8 cellular contexts compared by ENCODE assay signal in genomic region chr1:235329139-235329808, GRCh38. TPM values are rescaled to one million over a fixed set of nuclear protein-coding genes. Genes with fewer than 3 reads are reported as not detected.
DNase-seq lines count a peak whose midpoint lies in the region; ATAC-seq and TF ChIP-seq lines count a peak whose summit lies in the region.

No MANE protein-coding gene starts in this region.

- 1% methylated on average over 20 of the region's 20 CpGs for WGBS in testis, 2 donors

- intact Hi-C loops in CD8-positive, alpha-beta T cell (cut with DNase I, micrococcal nuclease): loop anchor here (1.0 to 10.0 kb wide), 10 partner anchors 37 to 1273 kb away; partner anchors contain the start of genes LYST (in 2 of the 2), COA6 (in 1 of the 2), ERO1B (in 1 of the 2) and HEATR1 (in 1 of the 2)
- intact Hi-C loops in testis (cut with DNase I; ENCODE audit: low total_unique reads): loop anchor here (10.0 kb wide), 1 partner anchor 224 kb away; no protein-coding TSS in a partner anchor

- H3K36me3 ChIP-seq in CD8-positive, alpha-beta T cell (ENCODE audit: insufficient read depth, low read length): no peaks in the 10 kb centered on the region
- peaks cover 55% of the 10 kb centered on the region for H3K36me3 ChIP-seq in WERI-Rb-1
- H3K36me3 ChIP-seq in muscle layer of duodenum (ENCODE audit: control insufficient read depth in 1 of 2, insufficient read depth in 2 of 2, low read length in 2 of 2): peaks cover 0 to 9% of the 10 kb centered on the region in 2 donors
- no peaks in the 10 kb centered on the region for H3K36me3 ChIP-seq in testis (ENCODE audit: low read depth, missing control alignments)

- TF ChIP-seq CTCF in CD8-positive, alpha-beta T cell (IDR thresholded peaks at IDR 0.05): peak; percentile 34
- TF ChIP-seq CTCF in HL-60 (IDR thresholded peaks at IDR 0.05; ENCODE audit: insufficient read depth, low read length) (no peak), WERI-Rb-1 (IDR thresholded peaks at IDR 0.05; ENCODE audit: low read depth, low read length) (peak; percentile 46), testis (IDR thresholded peaks at IDR 0.05) (no peak)

- ATAC-seq in CD8-positive, alpha-beta T cell: peak; percentile 11
- peak; percentile 27 for ATAC-seq in GM19395 (IDR thresholded peaks at IDR 0.05; ENCODE audit: unreplicated experiment)

- DNase-seq in CD8-positive, alpha-beta T cell: peak; percentile 17 to 67 (median 53)
- no peak for DNase-seq in HL-60 (ENCODE audit: low read depth in 1 of 2, low spot score in 1 of 2)
- DNase-seq in WERI-Rb-1: peak; percentile 67
- DNase-seq in ecto neural progenitor cell (ENCODE audit: low spot score): peak; percentile 72
- peak; percentile 40 for DNase-seq in testis
- DNase-seq in SKM-1 (lab: John Stamatoyannopoulos, UW; ENCODE audit: unreplicated experiment): no peak

- peaks cover 55% of the 10 kb centered on the region for H3K4me1 ChIP-seq in CD8-positive, alpha-beta T cell (ENCODE audit: insufficient read depth, low read length)
- H3K4me1 ChIP-seq in muscle layer of duodenum (ENCODE audit: control insufficient read depth in 1 of 2, insufficient read depth in 2 of 2, low read length in 2 of 2) (peaks cover 18 to 51% of the 10 kb centered on the region in 2 donors), testis (peaks cover 15% of the 10 kb centered on the region)

- H3K27ac Mint-ChIP-seq in CD8-positive, alpha-beta T cell: no peak overlapping the region

- H3K9me3 ChIP-seq in CD8-positive, alpha-beta T cell (ENCODE audit: low read length): no peaks in the 10 kb centered on the region
- H3K9me3 ChIP-seq in WERI-Rb-1 (ENCODE audit: severe bottlenecking): no peaks in the 10 kb centered on the region
- no peaks in the 10 kb centered on the region for H3K9me3 ChIP-seq in muscle layer of duodenum (ENCODE audit: control insufficient read depth in 1 of 2, low read length in 2 of 2)
- H3K9me3 ChIP-seq in testis: no peaks in the 10 kb centered on the region

- TF ChIP-seq POLR2A in testis (IDR thresholded peaks at IDR 0.05): no peak

- peak overlapping the region; percentile 83 for H3K4me3 ChIP-seq in CD8-positive, alpha-beta T cell (ENCODE audit: low read depth, low read length)
- H3K4me3 ChIP-seq in HL-60 (replicated peaks; ENCODE audit: insufficient read depth, low read length) (peak overlapping the region; percentile 62), WERI-Rb-1 (ENCODE audit: low read depth, low read length) (peak overlapping the region; percentile 64), muscle layer of duodenum (ENCODE audit: low read depth in 1 of 2, low read length in 2 of 2) (peak overlapping the region; percentile 70 to 99), testis (peak overlapping the region; percentile 96 to 100)

- H3K4me1 Mint-ChIP-seq in CD8-positive, alpha-beta T cell (ENCODE audit: low read depth): peaks cover 56% of the 10 kb centered on the region

- CTCF ChIA-PET in CD8-positive, alpha-beta T cell (lab: Charles Lee): interaction anchor here (1.1 to 2.9 kb wide), 5 partner anchors 11 to 88 kb away, joined by 3 to 10 read pairs (median 6); no protein-coding TSS in a partner anchor

- no peaks in the 10 kb centered on the region for H3K9me3 Mint-ChIP-seq in CD8-positive, alpha-beta T cell

- POLR2A ChIA-PET in CD8-positive, alpha-beta T cell (lab: Charles Lee): interaction anchor here (0.9 to 1.6 kb wide), 3 partner anchors 15 to 201 kb away, joined by 3 to 6 read pairs (median 3); partner anchors contain the start of genes RBM34 and TOMM20

- no peaks in the 10 kb centered on the region for H3K27me3 Mint-ChIP-seq in CD8-positive, alpha-beta T cell (ENCODE audit: low read depth)

- H3K4me3 Mint-ChIP-seq in CD8-positive, alpha-beta T cell: no peak overlapping the region

- H3K27me3 ChIP-seq in CD8-positive, alpha-beta T cell (ENCODE audit: insufficient read depth, low read length): no peaks in the 10 kb centered on the region
- H3K27me3 ChIP-seq in HL-60 (ENCODE audit: insufficient read depth, poor library complexity, severe bottlenecking) (no peaks in the 10 kb centered on the region), WERI-Rb-1 (ENCODE audit: insufficient read depth, low read depth, severe bottlenecking) (no peaks in the 10 kb centered on the region), muscle layer of duodenum (ENCODE audit: low read depth, low read length) (no peaks in the 10 kb centered on the region), testis (no peaks in the 10 kb centered on the region)

- peak overlapping the region; percentile 91 for H3K27ac ChIP-seq in CD8-positive, alpha-beta T cell (ENCODE audit: low read depth, low read length)
- peak overlapping the region; percentile 81 for H3K27ac ChIP-seq in HL-60 (replicated peaks)
- peak overlapping the region; percentile 98 for H3K27ac ChIP-seq in WERI-Rb-1
- peak overlapping the region; percentile 96 for H3K27ac ChIP-seq in muscle layer of duodenum (ENCODE audit: low read length)
- H3K27ac ChIP-seq in testis: peak overlapping the region; percentile 87 to 99

- peaks cover 29% of the 10 kb centered on the region for H3K36me3 Mint-ChIP-seq in CD8-positive, alpha-beta T cell

RNA-seq across cellular contexts. Expression of gene GGPS1, which starts 0.9 kb away (rescaled TPM):
- 10 to 100 TPM; 18.2 to 21.3 TPM for total RNA-seq in CD8-positive, alpha-beta T cell
- total RNA-seq in testis: 10 to 100 TPM; 29.4 to 37.4 TPM
- polyA plus RNA-seq in testis (ENCODE audit: insufficient read depth, low read depth, low replicate concordance): 73.0 TPM

RNA-seq across cellular contexts. Expression of gene ARID4B, which starts 1.3 kb away (rescaled TPM):
- total RNA-seq in CD8-positive, alpha-beta T cell: 100 to 1,000 TPM; 153 to 156 TPM
- 10 to 100 TPM; 60.0 to 72.4 TPM for total RNA-seq in testis
- 11.6 TPM for polyA plus RNA-seq in testis (ENCODE audit: insufficient read depth, low read depth, low replicate concordance)

RNA-seq across cellular contexts. Expression of gene TBCE, which starts 38.0 kb away (rescaled TPM):
- total RNA-seq in CD8-positive, alpha-beta T cell: 1 to 10 TPM; 6.0 to 7.1 TPM
- total RNA-seq in testis: 10 to 100 TPM; 20.1 to 22.4 TPM
- 29.8 TPM for polyA plus RNA-seq in testis (ENCODE audit: insufficient read depth, low read depth, low replicate concordance)

Comparison
In these comparisons a context has a peak if more than half of its experiments do, and no peak if none do; other contexts are left out.
1. DNase-seq: peak in CD8-positive, alpha-beta T cell (7 of 7), WERI-Rb-1 (single experiment), ecto neural progenitor cell (single experiment) and testis (single experiment); none in HL-60 (0 of 2) and SKM-1 (single experiment).
2. CTCF ChIP-seq: peak in CD8-positive, alpha-beta T cell (single experiment) and WERI-Rb-1 (single experiment); none in HL-60 (single experiment) and testis (0 of 3).
3. Peak in every context shown above with its lines, with median percentiles within 50 percentile points of each other: H3K27ac ChIP-seq and H3K4me3 ChIP-seq.